In genomic region chr16:85438981-85439639, GRCh38 we compare ENCODE assay signal across 16 cellular contexts.
DNase-seq lines count a peak whose midpoint lies in the region.
"Had no signal": no experiment of that assay in that cellular context is flagged by ENCODE, and none has a peak within 500 bp of the region (broad histone marks: within the 10 kb centered on the region; RNA-seq: fewer than 3 reads in every experiment).

No MANE protein-coding gene starts in this region.

- DNase-seq in H7 (peak; percentile 58), NCI-H82 treated with DMSO at 0.1 percent for 48 hours (lab: John Stamatoyannopoulos, UW; ENCODE audit: unreplicated experiment) (peak; percentile 91), NCI-H1930 (lab: John Stamatoyannopoulos, UW) (no peak), occipital lobe (lab: John Stamatoyannopoulos, UW) (no peak)
- no peak for DNase-seq in NK-92 treated with Interleukin-12 subunit alpha and Interleukin-12 subunit beta, amount 100 ng/mL, for 24 hours (lab: John Stamatoyannopoulos, UW)
- DNase-seq: AML-193; CD4-positive, alpha-beta T cell; GOT3; HFFc6; KBM-7; NCI-H1105 treated with DMSO at 0.1 percent for 48 hours; NCI-H2107; NCI-H510A; PC-3 had no signal

- peaks cover 0 to 25% (median 1%) of the 10 kb centered on the region in 11 experiments; a peak in 9 of 22 replicates for H3K27me3 ChIP-seq in BLaER1 treated with 17β-estradiol and CSF1 and Interleukin-3, amounts not matched to agents 10 nM and 100 nM
- H3K27me3 ChIP-seq in H7 (ENCODE audit: control insufficient read depth, insufficient read depth, low read length), result no peaks in the 10 kb centered on the region
- no peaks in the 10 kb centered on the region for H3K27me3 ChIP-seq in mucosa of rectum (ENCODE audit: control insufficient read depth in 2 of 2, insufficient read depth in 2 of 2, low read length in 2 of 2)

- no peaks in the 10 kb centered on the region for H3K36me3 ChIP-seq in BLaER1 treated with 17β-estradiol and CSF1 and Interleukin-3, amounts not matched to agents 10 nM and 100 nM
- no peaks in the 10 kb centered on the region for H3K36me3 ChIP-seq in H7 (replicated peaks; ENCODE audit: control insufficient read depth, insufficient read depth, low read length)
- H3K36me3 ChIP-seq in mucosa of rectum (ENCODE audit: control insufficient read depth in 2 of 2, insufficient read depth in 2 of 2, low read length in 2 of 2), result no peaks in the 10 kb centered on the region

- peak overlapping the region in 9 of 11 experiments; percentile 26 to 96 (median 87); a peak in 16 of 22 replicates for H3K4me2 ChIP-seq in BLaER1 treated with 17β-estradiol and CSF1 and Interleukin-3, amounts not matched to agents 10 nM and 100 nM

- H3K9ac ChIP-seq in BLaER1 treated with 17β-estradiol and CSF1 and Interleukin-3, amounts not matched to agents 10 nM and 100 nM, result peak overlapping the region in 4 of 11 experiments; percentile 15 to 54 (median 30); a peak in 6 of 22 replicates
- peak overlapping the region in 1 of 2 donors; percentile 74 for H3K9ac ChIP-seq in mucosa of rectum (ENCODE audit: low read depth in 1 of 2, low read length in 2 of 2)

- H3K4me1 ChIP-seq in BLaER1 treated with 17β-estradiol and CSF1 and Interleukin-3, amounts not matched to agents 10 nM and 100 nM, result peaks cover 22 to 78% (median 63%) of the 10 kb centered on the region in 10 experiments
- H3K4me1 ChIP-seq in mucosa of rectum (ENCODE audit: control insufficient read depth in 2 of 2, insufficient read depth in 2 of 2, low read length in 2 of 2), result peaks cover 39 to 42% of the 10 kb centered on the region in 2 donors

- peak overlapping the region in 1 of 11 experiments; percentile 51; a peak in 2 of 22 replicates for H3K27ac ChIP-seq in BLaER1 treated with 17β-estradiol and CSF1 and Interleukin-3, amounts not matched to agents 10 nM and 100 nM
- peak overlapping the region; percentile 91 to 95 for H3K27ac ChIP-seq in mucosa of rectum (ENCODE audit: low read depth in 2 of 2, low read length in 2 of 2)

- peaks cover 0 to 1% (median 0%) of the 10 kb centered on the region in 11 experiments; a peak in 2 of 22 replicates for H4K20me1 ChIP-seq in BLaER1 treated with 17β-estradiol and CSF1 and Interleukin-3, amounts not matched to agents 10 nM and 100 nM

- no peaks in the 10 kb centered on the region for H3K9me3 ChIP-seq in BLaER1 treated with 17β-estradiol and CSF1 and Interleukin-3, amounts not matched to agents 10 nM and 100 nM (replicated peaks in 1 of 11)
- no peaks in the 10 kb centered on the region for H3K9me3 ChIP-seq in mucosa of rectum (ENCODE audit: control insufficient read depth in 2 of 2, low read length in 2 of 2)

- H3K4me3 ChIP-seq in BLaER1 treated with 17β-estradiol and CSF1 and Interleukin-3, amounts not matched to agents 10 nM and 100 nM, result no peak overlapping the region
- H3K4me3 ChIP-seq in H7 (ENCODE audit: insufficient read depth, low read depth, low read length) (no peak overlapping the region), mucosa of rectum (ENCODE audit: low read length in 2 of 2) (no peak overlapping the region)

Comparison
In these comparisons a context has a peak if more than half of its experiments do, and no peak if none do; other contexts are left out.
1. DNase-seq: peak in H7 (single experiment) and NCI-H82 treated with DMSO at 0.1 percent for 48 hours (single experiment); none in NK-92 treated with Interleukin-12 subunit alpha and Interleukin-12 subunit beta, amount 100 ng/mL, for 24 hours (single experiment), NCI-H1930 (0 of 2) and occipital lobe (single experiment).